Comparison of ENCODE assay signal across 13 cellular contexts in the genomic region with DNA sequence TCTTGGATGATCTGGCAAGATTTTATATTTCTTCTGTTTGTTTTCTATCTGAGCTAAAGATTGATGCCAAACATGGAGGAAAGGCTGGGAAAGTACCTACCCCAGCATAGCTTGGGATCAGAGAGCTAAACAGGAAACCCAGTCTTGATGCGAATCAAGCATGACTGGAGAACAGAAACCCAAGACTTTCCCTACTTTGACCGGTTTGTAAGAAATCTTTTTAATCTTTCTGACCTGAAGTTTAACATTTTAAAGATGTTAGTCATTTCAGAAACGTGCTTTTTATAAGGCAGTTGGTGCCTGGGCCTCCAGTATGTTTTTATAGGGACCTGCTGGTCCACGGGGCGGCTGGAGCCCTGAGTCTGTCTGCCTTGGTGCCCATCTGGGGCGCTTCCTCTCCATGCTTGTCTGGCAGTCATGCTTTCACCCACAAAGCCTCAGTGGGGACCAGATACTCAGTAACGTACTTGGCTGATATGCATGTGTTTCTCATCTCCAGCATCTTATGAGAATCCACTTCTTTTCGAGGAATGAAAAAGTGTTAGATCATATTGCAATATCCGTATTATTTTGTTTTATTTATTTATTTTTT.
DNase-seq lines count a peak whose midpoint lies in the region; ATAC-seq and TF ChIP-seq lines count a peak whose summit lies in the region.
"Had no signal": no experiment of that assay in that cellular context is flagged by ENCODE, and none has a peak within 500 bp of the region (broad histone marks: within the 10 kb centered on the region; RNA-seq: fewer than 3 reads in every experiment).

No MANE protein-coding gene starts in this region.

- no peaks in the 10 kb centered on the region for H3K4me1 ChIP-seq in foreskin keratinocyte
- H3K4me1 ChIP-seq: ascending aorta had no signal

- peak; percentile 35 for DNase-seq in activated CD4-positive, alpha-beta T cell treated with anti-CD3 and anti-CD28 coated beads for 48 hours
- no peak for DNase-seq in activated CD4-positive, alpha-beta T cell treated with anti-CD3 and anti-CD28 coated beads, Interleukin-2, amount 50 U/mL, for 1 hour
- DNase-seq in germinal center (ENCODE audit: low spot score): peak; percentile 5
- DNase-seq in SKM-1 treated with dmso at 0.1 percent for 144 hours (lab: John Stamatoyannopoulos, UW; ENCODE audit: unreplicated experiment): no peak
- DNase-seq in omental fat pad (ENCODE audit: low spot score): no peak
- no peak for DNase-seq in foreskin keratinocyte
- DNase-seq: hypothalamus, NCI-H1048, SK-N-SH had no signal

- peak; percentile 90 for ATAC-seq in GM21423 (IDR thresholded peaks at IDR 0.05; ENCODE audit: unreplicated experiment)
- ATAC-seq in HG03432 (IDR thresholded peaks at IDR 0.05; ENCODE audit: unreplicated experiment): peak; percentile 93
- ATAC-seq in omental fat pad (ENCODE audit: low FRiP score): no peak
- ATAC-seq in foreskin keratinocyte: no peak

- no peak for TF ChIP-seq CTCF in omental fat pad (IDR thresholded peaks at IDR 0.05)
- no peak for TF ChIP-seq CTCF in foreskin keratinocyte (conservative IDR thresholded peaks at IDR 0.05)

- H3K27me3 ChIP-seq in foreskin keratinocyte: no peaks in the 10 kb centered on the region
- H3K27me3 ChIP-seq: ascending aorta, neutrophil had no signal

- no peak overlapping the region for H3K27ac ChIP-seq in foreskin keratinocyte
- H3K27ac ChIP-seq: ascending aorta, neutrophil had no signal

Comparison
In these comparisons a context has a peak if more than half of its experiments do, and no peak if none do; other contexts are left out.
1. DNase-seq: peak in activated CD4-positive, alpha-beta T cell treated with anti-CD3 and anti-CD28 coated beads for 48 hours (single experiment) and germinal center (single experiment); none in activated CD4-positive, alpha-beta T cell treated with anti-CD3 and anti-CD28 coated beads, Interleukin-2, amount 50 U/mL, for 1 hour (single experiment), SKM-1 treated with dmso at 0.1 percent for 144 hours (single experiment), omental fat pad (single experiment) and foreskin keratinocyte (0 of 2).
2. ATAC-seq: peak in GM21423 (single experiment) and HG03432 (single experiment); none in omental fat pad (single experiment) and foreskin keratinocyte (single experiment).